In genomic region chr13:36382030-36382429, GRCh38 we compare ENCODE assay signal across 30 cellular contexts. TPM values are rescaled to one million over a fixed set of nuclear protein-coding genes. Genes with fewer than 3 reads are reported as not detected.
A peak's percentile ranks its signal among the peaks of the same experiment; 100 is the strongest.
DNase-seq lines count a peak whose midpoint lies in the region; ATAC-seq, FAIRE-seq and TF ChIP-seq lines count a peak whose summit lies in the region.
"Had no signal": no experiment of that assay in that cellular context is flagged by ENCODE, and none has a peak within 500 bp of the region (broad histone marks: within the 10 kb centered on the region; RNA-seq: fewer than 3 reads in every experiment).

No MANE protein-coding gene starts in this region.

- CTCF ChIA-PET in PC-3 (lab: Charles Lee) (no interaction called here), endothelial cell of umbilical vein (lab: Charles Lee) (interaction anchor here (1.4 kb wide), 1 partner anchor 14 kb away, joined by 4 read pairs; no protein-coding TSS in a partner anchor)
- CTCF ChIA-PET in CD8-positive, alpha-beta T cell (lab: Charles Lee): no interaction called here

- no peak overlapping the region for H3K27ac Mint-ChIP-seq in CD8-positive, alpha-beta T cell
- H3K27ac Mint-ChIP-seq: activated CD4-positive, alpha-beta T cell treated with anti-CD3 and anti-CD28 coated beads, Interleukin-2, amount 10 ng/mL, durations not matched to agents 7 days and 5 days; activated naive CD8-positive, alpha-beta T cell treated with anti-CD3 and anti-CD28 coated beads for 36 hours; CD14-positive monocyte; immature natural killer cell; nephron; T-helper 2 cell treated with Interferon-gamma antibody and Interleukin-4, amounts not matched to agents 5 μg/mL and 100 μg/mL, for 36 hours had no signal

- no peaks in the 10 kb centered on the region for H3K9me3 Mint-ChIP-seq in CD8-positive, alpha-beta T cell
- H3K9me3 Mint-ChIP-seq: activated CD4-positive, alpha-beta T cell treated with anti-CD3 and anti-CD28 coated beads, Interleukin-2, amount 10 ng/mL, durations not matched to agents 7 days and 5 days; activated naive CD8-positive, alpha-beta T cell treated with anti-CD3 and anti-CD28 coated beads for 36 hours; CD14-positive monocyte; immature natural killer cell; nephron; T-helper 2 cell treated with Interferon-gamma antibody and Interleukin-4, amounts not matched to agents 5 μg/mL and 100 μg/mL, for 36 hours had no signal

- TF ChIP-seq RAD21 in neural cell (conservative IDR thresholded peaks at IDR 0.05): no peak

- FAIRE-seq in endothelial cell of umbilical vein (lab: Jason Lieb, UNC): no peak

- H3K9me3 ChIP-seq in PC-3 (ENCODE audit: low read length) (no peaks in the 10 kb centered on the region), endothelial cell of umbilical vein (replicated peaks; ENCODE audit: control insufficient read depth, insufficient read depth, low read length) (no peaks in the 10 kb centered on the region), neural cell (ENCODE audit: low read length) (no peaks in the 10 kb centered on the region)
- H3K9me3 ChIP-seq in CD8-positive, alpha-beta T cell (ENCODE audit: low read length): no peaks in the 10 kb centered on the region

- DNase-seq in ELR (ENCODE audit: low read depth) (peak; percentile 15), PC-3 (peak; percentile 70), endothelial cell of umbilical vein (ENCODE audit: low read depth, low spot score) (no peak), Kasumi-1 (lab: John Stamatoyannopoulos, UW) (no peak)
- DNase-seq in stimulated activated CD4-positive, alpha-beta T cell treated with anti-CD3 and anti-CD28 coated beads, Interleukin-12 subunit alpha, Interleukin-12 subunit beta, amount 100 ng/mL, for 4 hours: no peak
- DNase-seq in CD8-positive, alpha-beta T cell: no peak
- DNase-seq: activated CD4-positive, alpha-beta T cell treated with anti-CD3 and anti-CD28 coated beads, Interleukin-2, amount 10 ng/mL, durations not matched to agents 7 days and 5 days; activated naive CD8-positive, alpha-beta T cell treated with anti-CD3 and anti-CD28 coated beads for 36 hours; dorsolateral prefrontal cortex; foreskin melanocyte; GM23248; immature natural killer cell; KBM-7; MV-4-11; NCI-H146; NCI-H2171; NCI-H524 treated with DMSO at 0.1 percent for 48 hours; right cardiac atrium; RPMI8226; stimulated activated CD4-positive, alpha-beta T cell treated with anti-CD3 and anti-CD28 coated beads, Interleukin-4, amount 100 ng/mL, for 4 hours; stimulated activated naive CD4-positive, alpha-beta T cell had no signal

- no peak for TF ChIP-seq CTCF in PC-3 (conservative IDR thresholded peaks at IDR 0.05; ENCODE audit: low read depth, low read length)
- TF ChIP-seq CTCF in endothelial cell of umbilical vein (IDR thresholded peaks at IDR 0.05; ENCODE audit: extremely low read depth in 1 of 2, insufficient read depth in 1 of 2, low read depth in 1 of 2, low read length in 2 of 2): no peak
- no peak for TF ChIP-seq CTCF in neural cell (IDR thresholded peaks at IDR 0.05; ENCODE audit: poor library complexity, severe bottlenecking)
- TF ChIP-seq CTCF in CD8-positive, alpha-beta T cell (IDR thresholded peaks at IDR 0.05): no peak

- H2AFZ ChIP-seq in PC-3 (ENCODE audit: low read length) (no peak overlapping the region), endothelial cell of umbilical vein (ENCODE audit: low read depth, low read length) (no peak overlapping the region), neural cell (ENCODE audit: low read depth, low read length) (no peak overlapping the region)
- H2AFZ ChIP-seq: GM23248, hepatocyte, parathyroid adenoma had no signal

- no peak overlapping the region for H3K4me2 ChIP-seq in PC-3 (ENCODE audit: low read length)
- H3K4me2 ChIP-seq in endothelial cell of umbilical vein (ENCODE audit: insufficient read depth, low read length): no peak overlapping the region
- no peak overlapping the region for H3K4me2 ChIP-seq in neural cell (ENCODE audit: low read length)
- H3K4me2 ChIP-seq: hepatocyte had no signal

- peaks cover 3% of the 10 kb centered on the region for H3K27me3 Mint-ChIP-seq in CD8-positive, alpha-beta T cell (ENCODE audit: low read depth)
- H3K27me3 Mint-ChIP-seq: activated CD4-positive, alpha-beta T cell treated with anti-CD3 and anti-CD28 coated beads, Interleukin-2, amount 10 ng/mL, durations not matched to agents 7 days and 5 days had no signal

- no peaks in the 10 kb centered on the region; the same call in 1 of the 2 replicates for H3K4me1 ChIP-seq in PC-3 (ENCODE audit: insufficient read depth, low read length)
- no peaks in the 10 kb centered on the region for H3K4me1 ChIP-seq in endothelial cell of umbilical vein (ENCODE audit: control insufficient read depth, extremely low read depth, insufficient read depth, low read length)
- H3K4me1 ChIP-seq in CD8-positive, alpha-beta T cell (ENCODE audit: insufficient read depth, low read length): no peaks in the 10 kb centered on the region
- H3K4me1 ChIP-seq: parathyroid adenoma had no signal

- H3K36me3 Mint-ChIP-seq in CD8-positive, alpha-beta T cell: no peaks in the 10 kb centered on the region
- H3K36me3 Mint-ChIP-seq: activated naive CD8-positive, alpha-beta T cell treated with anti-CD3 and anti-CD28 coated beads for 36 hours; CD14-positive monocyte; immature natural killer cell had no signal

- TF ChIP-seq EP300 in neural cell (conservative IDR thresholded peaks at IDR 0.05; ENCODE audit: poor library complexity, severe bottlenecking): peak; percentile 25

- H3K36me3 ChIP-seq in PC-3 (ENCODE audit: low read depth, low read length) (no peaks in the 10 kb centered on the region), endothelial cell of umbilical vein (ENCODE audit: control insufficient read depth in 2 of 2, extremely low read depth in 1 of 2, insufficient read depth in 2 of 2, low read length in 2 of 2) (no peaks in the 10 kb centered on the region), neural cell (ENCODE audit: insufficient read depth, low read length) (no peaks in the 10 kb centered on the region)
- no peaks in the 10 kb centered on the region for H3K36me3 ChIP-seq in CD8-positive, alpha-beta T cell (ENCODE audit: insufficient read depth, low read length)

- H3K4me3 Mint-ChIP-seq in CD8-positive, alpha-beta T cell: no peak overlapping the region
- H3K4me3 Mint-ChIP-seq: activated CD4-positive, alpha-beta T cell treated with anti-CD3 and anti-CD28 coated beads, Interleukin-2, amount 10 ng/mL, durations not matched to agents 7 days and 5 days; activated naive CD8-positive, alpha-beta T cell treated with anti-CD3 and anti-CD28 coated beads for 36 hours; CD14-positive monocyte; immature natural killer cell; nephron; T-helper 2 cell treated with Interferon-gamma antibody and Interleukin-4, amounts not matched to agents 5 μg/mL and 100 μg/mL, for 36 hours had no signal

- H3K27me3 ChIP-seq in PC-3 (ENCODE audit: low read length) (no peaks in the 10 kb centered on the region), endothelial cell of umbilical vein (ENCODE audit: control insufficient read depth in 2 of 2, insufficient read depth in 2 of 2, low read length in 2 of 2) (peaks cover 0 to 4% of the 10 kb centered on the region in 2 experiments), neural cell (ENCODE audit: insufficient read depth, low read depth, low read length) (no peaks in the 10 kb centered on the region)
- H3K27me3 ChIP-seq in CD8-positive, alpha-beta T cell (ENCODE audit: insufficient read depth, low read length): no peaks in the 10 kb centered on the region

- peak; percentile 69 for ATAC-seq in PC-3
- ATAC-seq in CD8-positive, alpha-beta T cell: no peak
- ATAC-seq: right cardiac atrium, SK-N-SH treated with all-trans-retinoic acid at 6 μM for 48 hours had no signal

- H3K27ac ChIP-seq in PC-3 (ENCODE audit: low read length) (no peak overlapping the region), endothelial cell of umbilical vein (ENCODE audit: insufficient read depth, low read depth, low read length) (no peak overlapping the region), neural cell (ENCODE audit: low read length) (no peak overlapping the region)
- no peak overlapping the region for H3K27ac ChIP-seq in CD8-positive, alpha-beta T cell (ENCODE audit: low read depth, low read length)
- H3K27ac ChIP-seq: dorsolateral prefrontal cortex, GM23248, hepatocyte, parathyroid adenoma, VCaP had no signal

- H3K9me2 ChIP-seq in PC-3 (replicated peaks; ENCODE audit: low read length) (no peaks in the 10 kb centered on the region), neural cell (ENCODE audit: insufficient read depth, low read length) (no peaks in the 10 kb centered on the region)

- no TSS peak for BruUV-seq in PC-3 (replicated peaks; lab: Mats Ljungman, UMichigan)
- BruUV-seq in endothelial cell of umbilical vein (replicated peaks; lab: Mats Ljungman, UMichigan): no TSS peak

- H3K9ac ChIP-seq in PC-3 (ENCODE audit: low read length) (no peak overlapping the region), endothelial cell of umbilical vein (replicated peaks; ENCODE audit: extremely low read depth, insufficient read depth, low read length) (no peak overlapping the region), neural cell (ENCODE audit: low read length) (no peak overlapping the region)
- H3K9ac ChIP-seq: GM23248, parathyroid adenoma had no signal

- POLR2A ChIA-PET in PC-3 (lab: Charles Lee; ENCODE audit: unreplicated experiment): no interaction called here
- POLR2A ChIA-PET in endothelial cell of umbilical vein (lab: Charles Lee): no interaction called here
- POLR2A ChIA-PET in CD8-positive, alpha-beta T cell (lab: Charles Lee): no interaction called here

- H3F3A ChIP-seq in PC-3 (ENCODE audit: low read length, unreplicated experiment) (no peaks in the 10 kb centered on the region), neural cell (ENCODE audit: insufficient read depth, low read length, poor library complexity, severe bottlenecking) (no peaks in the 10 kb centered on the region)

- H3K79me2 ChIP-seq in PC-3 (ENCODE audit: low read length) (no peaks in the 10 kb centered on the region), endothelial cell of umbilical vein (ENCODE audit: control insufficient read depth, insufficient read depth, low read length) (no peaks in the 10 kb centered on the region), neural cell (replicated peaks; ENCODE audit: insufficient read depth, low read length) (no peaks in the 10 kb centered on the region)
- H3K79me2 ChIP-seq: hepatocyte, parathyroid adenoma had no signal

- no peaks in the 10 kb centered on the region for H3K9me1 ChIP-seq in endothelial cell of umbilical vein (replicated peaks; ENCODE audit: control insufficient read depth, extremely low read depth, insufficient read depth, low read length)

- H3K4me1 Mint-ChIP-seq in CD8-positive, alpha-beta T cell (ENCODE audit: low read depth): no peaks in the 10 kb centered on the region
- H3K4me1 Mint-ChIP-seq: activated CD4-positive, alpha-beta T cell treated with anti-CD3 and anti-CD28 coated beads, Interleukin-2, amount 10 ng/mL, durations not matched to agents 7 days and 5 days; activated naive CD8-positive, alpha-beta T cell treated with anti-CD3 and anti-CD28 coated beads for 36 hours; CD14-positive monocyte; immature natural killer cell; nephron had no signal

- H3K4me3 ChIP-seq in PC-3 (ENCODE audit: low read length) (no peak overlapping the region), endothelial cell of umbilical vein (replicated peaks in 1 of 3; ENCODE audit: insufficient read depth in 1 of 3, low read depth in 1 of 3, low read length in 3 of 3) (no peak overlapping the region), neural cell (ENCODE audit: low read length) (no peak overlapping the region)
- H3K4me3 ChIP-seq in CD8-positive, alpha-beta T cell (ENCODE audit: low read depth, low read length): no peak overlapping the region
- H3K4me3 ChIP-seq: dorsolateral prefrontal cortex, GM23248, hepatocyte had no signal

- H4K20me1 ChIP-seq in PC-3 (ENCODE audit: low read length) (no peaks in the 10 kb centered on the region), endothelial cell of umbilical vein (replicated peaks; ENCODE audit: control insufficient read depth, extremely low read depth, insufficient read depth, low read length) (no peaks in the 10 kb centered on the region), neural cell (ENCODE audit: insufficient read depth) (no peaks in the 10 kb centered on the region)

- dilution Hi-C loops in endothelial cell of umbilical vein (cut with MboI; ENCODE audit: extremely low pct_ligation_motif_present, low sequenced_read_pairs): no loop called here

- TF ChIP-seq POLR2A in endothelial cell of umbilical vein (IDR thresholded peaks at IDR 0.05; ENCODE audit: low read depth, low read length): no peak

- intact Hi-C loops in PC-3 (cut with micrococcal nuclease): no loop called here
- intact Hi-C loops in endothelial cell of umbilical vein (cut with micrococcal nuclease): no loop called here
- intact Hi-C loops in CD8-positive, alpha-beta T cell (cut with DNase I, micrococcal nuclease): no loop called here

RNA-seq across cellular contexts. Expression of gene SPART, which starts 35.8 kb away (rescaled TPM):
- total RNA-seq in PC-3 (2014; rRNA removed): 15.0 and 23.3 TPM in 2 replicates
- total RNA-seq in endothelial cell of umbilical vein: 73.6 and 74.1 TPM in 2 replicates
- polyA plus RNA-seq in endothelial cell of umbilical vein: 33.6 and 40.8 TPM in 2 replicates
- 60.0 and 61.0 TPM in 2 replicates for polyA plus RNA-seq in endothelial cell of umbilical vein (2011; cell fraction: cytosol; rRNA removed)
- 66.5 and 73.7 TPM in 2 replicates for polyA plus RNA-seq in endothelial cell of umbilical vein (2011; cell fraction: nucleus; rRNA removed)
- polyA plus RNA-seq in endothelial cell of umbilical vein (2012): 96.5 and 108 TPM in 2 replicates
- polyA minus RNA-seq in endothelial cell of umbilical vein: 37.4 and 40.1 TPM in 2 replicates
- 35.6 TPM for polyA minus RNA-seq in endothelial cell of umbilical vein (2011; cell fraction: cytosol; rRNA and poly(A)+ RNA removed)
- polyA minus RNA-seq in endothelial cell of umbilical vein (2011; cell fraction: nucleus; rRNA and poly(A)+ RNA removed): 26.4 and 34.1 TPM in 2 replicates
- 45.3 and 52.4 TPM in 2 replicates for polyA plus RNA-seq in neural cell
- 35.1 and 47.0 TPM in 2 replicates for polyA minus RNA-seq in neural cell
- total RNA-seq in CD8-positive, alpha-beta T cell: 10 to 100 TPM; 16.2 to 20.1 TPM

RNA-seq across cellular contexts. Expression of gene CCNA1, which starts 50.3 kb away (rescaled TPM):
- total RNA-seq in PC-3 (2014; rRNA removed): 18.3 and 18.6 TPM in 2 replicates
- total RNA-seq in endothelial cell of umbilical vein: 0.37 and 0.46 TPM in 2 replicates
- 2.2 and 2.8 TPM in 2 replicates for polyA plus RNA-seq in endothelial cell of umbilical vein
- 4.7 and 5.2 TPM in 2 replicates for polyA plus RNA-seq in endothelial cell of umbilical vein (2011; cell fraction: cytosol; rRNA removed)
- polyA plus RNA-seq in endothelial cell of umbilical vein (2011; cell fraction: nucleus; rRNA removed): 3.8 and 4.2 TPM in 2 replicates
- polyA plus RNA-seq in endothelial cell of umbilical vein (2012): 84.5 and 104 TPM in 2 replicates
- polyA minus RNA-seq in endothelial cell of umbilical vein: 0.87 and 1.4 TPM in 2 replicates
- not detected for polyA minus RNA-seq in endothelial cell of umbilical vein (2011; cell fraction: cytosol; rRNA and poly(A)+ RNA removed)
- polyA minus RNA-seq in endothelial cell of umbilical vein (2011; cell fraction: nucleus; rRNA and poly(A)+ RNA removed): 0.38 and 2.1 TPM in 2 replicates
- 13.8 and 19.3 TPM in 2 replicates for polyA plus RNA-seq in neural cell
- polyA minus RNA-seq in neural cell: 5.6 and 8.3 TPM in 2 replicates
- not detected for total RNA-seq in CD8-positive, alpha-beta T cell
- total RNA-seq: GM23248, right cardiac atrium had no signal
- polyA plus RNA-seq: CD14-positive monocyte, GM23248, immature natural killer cell, liver had no signal

Comparison
In these comparisons a context has a peak if more than half of its experiments do, and no peak if none do; other contexts are left out.
1. DNase-seq: peak in ELR (single experiment) and PC-3 (single experiment); none in endothelial cell of umbilical vein (single experiment), stimulated activated CD4-positive, alpha-beta T cell treated with anti-CD3 and anti-CD28 coated beads, Interleukin-12 subunit alpha, Interleukin-12 subunit beta, amount 100 ng/mL, for 4 hours (single experiment), Kasumi-1 (0 of 2) and CD8-positive, alpha-beta T cell (0 of 7).
2. RNA of gene CCNA1, which starts 50.3 kb away (total RNA-seq): 18.3 to 18.6 TPM in PC-3; 0.37 to 0.46 TPM in endothelial cell of umbilical vein and not detected in CD8-positive, alpha-beta T cell; every median in the first group is over 10 times any median in the second.